16 cellular contexts compared by ENCODE assay signal in genomic region chr1:223873044-223873443, GRCh38.
"Had no signal": no experiment of that assay in that cellular context is flagged by ENCODE, and none has a peak within 500 bp of the region (broad histone marks: within the 10 kb centered on the region; RNA-seq: fewer than 3 reads in every experiment).

No MANE protein-coding gene starts in this region.

- H3K27ac ChIP-seq: body of pancreas, esophagus muscularis mucosa, neutrophil, stomach, uterus had no signal

- H3K36me3 Mint-ChIP-seq: activated naive CD4-positive, alpha-beta T cell treated with anti-CD3 and anti-CD28 coated beads, Interleukin-2, amount 50 U/mL, for 24 hours; immature natural killer cell had no signal

- DNase-seq: amniotic stem cell; body of pancreas; endodermal cell; glutamatergic neuron; immature natural killer cell; left cardiac atrium; mucosa of descending colon; naive thymus-derived CD8-positive, alpha-beta T cell; retina; stimulated activated CD4-positive, alpha-beta T cell treated with anti-CD3 and anti-CD28 coated beads, Interleukin-4, amount 100 ng/mL, for 4 hours; stomach; uterus had no signal

- H3K4me3 ChIP-seq: body of pancreas, esophagus muscularis mucosa, mucosa of descending colon, stomach, uterus had no signal

- H3K27ac Mint-ChIP-seq: activated naive CD4-positive, alpha-beta T cell treated with anti-CD3 and anti-CD28 coated beads, Interleukin-2, amount 50 U/mL, for 24 hours; dendritic cell treated with granulocyte-macrophage colony-stimulating factor and Interleukin-4, amounts not matched to agents 40 ng/mL and 50 ng/mL, for 4 days; endodermal cell; immature natural killer cell had no signal

- H3K27me3 Mint-ChIP-seq: dendritic cell treated with granulocyte-macrophage colony-stimulating factor and Interleukin-4, amounts not matched to agents 40 ng/mL and 50 ng/mL, for 4 days had no signal

- H3K9me3 Mint-ChIP-seq: activated naive CD4-positive, alpha-beta T cell treated with anti-CD3 and anti-CD28 coated beads, Interleukin-2, amount 50 U/mL, for 24 hours; dendritic cell treated with granulocyte-macrophage colony-stimulating factor and Interleukin-4, amounts not matched to agents 40 ng/mL and 50 ng/mL, for 4 days; immature natural killer cell had no signal

- H3K4me1 ChIP-seq: body of pancreas, esophagus muscularis mucosa, stomach, uterus had no signal

- H3K9me3 ChIP-seq: body of pancreas, esophagus muscularis mucosa, mucosa of descending colon, neutrophil, stomach, uterus had no signal

- ATAC-seq: body of pancreas; left cardiac atrium; mucosa of descending colon; naive thymus-derived CD8-positive, alpha-beta T cell had no signal

- H3K36me3 ChIP-seq: esophagus muscularis mucosa, neutrophil, stomach, uterus had no signal

- H3K27me3 ChIP-seq: body of pancreas, neutrophil, uterus had no signal

- H3K4me3 Mint-ChIP-seq: activated naive CD4-positive, alpha-beta T cell treated with anti-CD3 and anti-CD28 coated beads, Interleukin-2, amount 50 U/mL, for 24 hours; dendritic cell treated with granulocyte-macrophage colony-stimulating factor and Interleukin-4, amounts not matched to agents 40 ng/mL and 50 ng/mL, for 4 days; endodermal cell; immature natural killer cell; naive thymus-derived CD8-positive, alpha-beta T cell had no signal

- H3K4me1 Mint-ChIP-seq: activated naive CD4-positive, alpha-beta T cell treated with anti-CD3 and anti-CD28 coated beads, Interleukin-2, amount 50 U/mL, for 24 hours; immature natural killer cell; naive thymus-derived CD8-positive, alpha-beta T cell had no signal
